ENCODE assay signal across 11 cellular contexts in genomic region chr1:226646026-226646869, GRCh38.
A peak's percentile ranks its signal among the peaks of the same experiment; 100 is the strongest.
DNase-seq lines count a peak whose midpoint lies in the region; ATAC-seq and TF ChIP-seq lines count a peak whose summit lies in the region.
"Had no signal": no experiment of that assay in that cellular context is flagged by ENCODE, and none has a peak within 500 bp of the region (broad histone marks: within the 10 kb centered on the region; RNA-seq: fewer than 3 reads in every experiment).

No MANE protein-coding gene starts in this region.

- H3K4me3 ChIP-seq in stomach smooth muscle (ENCODE audit: low read length in 2 of 2): no peak overlapping the region
- no peak overlapping the region for H3K4me3 ChIP-seq in body of pancreas

- no peak for TF ChIP-seq POLR2A in body of pancreas (IDR thresholded peaks at IDR 0.05)

- intact Hi-C loops in body of pancreas (cut with DNase I): no loop called here

- no peaks in the 10 kb centered on the region for H3K9me3 Mint-ChIP-seq in activated naive CD8-positive, alpha-beta T cell (ENCODE audit: low read depth)
- no peaks in the 10 kb centered on the region for H3K9me3 Mint-ChIP-seq in immature natural killer cell

- peak overlapping the region; percentile 70 for H3K27ac ChIP-seq in stomach smooth muscle (ENCODE audit: low read length)
- H3K27ac ChIP-seq in body of pancreas: no peak overlapping the region

- H3K27me3 ChIP-seq in stomach smooth muscle (ENCODE audit: control insufficient read depth in 1 of 2, insufficient read depth in 2 of 2, low read length in 2 of 2) (no peaks in the 10 kb centered on the region), body of pancreas (no peaks in the 10 kb centered on the region)

- H3K4me1 ChIP-seq in stomach smooth muscle (ENCODE audit: control insufficient read depth, insufficient read depth, low read length) (peaks cover 62% of the 10 kb centered on the region), body of pancreas (no peaks in the 10 kb centered on the region)

- peak overlapping the region; percentile 52 for H3K4me3 Mint-ChIP-seq in activated naive CD8-positive, alpha-beta T cell
- H3K4me3 Mint-ChIP-seq in immature natural killer cell: no peak overlapping the region
- H3K4me3 Mint-ChIP-seq: activated CD8-positive, alpha-beta memory T cell treated with anti-CD3 and anti-CD28 coated beads, Interleukin-2, amount 10 ng/mL, durations not matched to agents 7 days and 5 days had no signal

- H3K9ac ChIP-seq in stomach smooth muscle (ENCODE audit: low read length in 2 of 2): peak overlapping the region; percentile 5

- H3K36me3 ChIP-seq in stomach smooth muscle (ENCODE audit: control insufficient read depth in 2 of 2, insufficient read depth in 2 of 2, low read length in 2 of 2): peaks cover 34 to 42% of the 10 kb centered on the region in 2 donors
- H3K36me3 ChIP-seq in body of pancreas (replicated peaks in 1 of 2; ENCODE audit: insufficient read depth in 1 of 2, low read depth in 2 of 2): peaks cover 0 to 4% of the 10 kb centered on the region in 2 donors

- peak; percentile 25 for DNase-seq in activated T-cell treated with anti-CD3 and anti-CD28 coated beads, Interleukin-2, amount 50 U/mL, for 1 hour
- DNase-seq in activated T-cell treated with anti-CD3 and anti-CD28 coated beads for 4 hours: no peak
- no peak for DNase-seq in immature natural killer cell
- no peak for DNase-seq in body of pancreas
- no peak for DNase-seq in activated CD4-positive, alpha-beta T cell treated with anti-CD3 and anti-CD28 coated beads, Interleukin-2, amount 50 U/mL, for 4 hours
- no peak for DNase-seq in AG20443 (ENCODE audit: low spot score)
- DNase-seq: activated CD8-positive, alpha-beta memory T cell treated with anti-CD3 and anti-CD28 coated beads, Interleukin-2, amount 10 ng/mL, durations not matched to agents 7 days and 5 days; effector CD8-positive, alpha-beta T cell; NCI-H187 had no signal

- ATAC-seq in body of pancreas: no peak

- H3K4me1 Mint-ChIP-seq in activated naive CD8-positive, alpha-beta T cell (ENCODE audit: low read depth): peaks cover 68% of the 10 kb centered on the region
- H3K4me1 Mint-ChIP-seq in immature natural killer cell: peaks cover 33 to 63% of the 10 kb centered on the region in 2 donors

- no peaks in the 10 kb centered on the region for H3K27me3 Mint-ChIP-seq in activated naive CD8-positive, alpha-beta T cell
- H3K27me3 Mint-ChIP-seq in immature natural killer cell (ENCODE audit: low read depth in 3 of 3): peaks cover 0 to 6% (median 2%) of the 10 kb centered on the region in 3 donors
- H3K27me3 Mint-ChIP-seq: activated CD8-positive, alpha-beta memory T cell treated with anti-CD3 and anti-CD28 coated beads, Interleukin-2, amount 10 ng/mL, durations not matched to agents 7 days and 5 days had no signal

- H3K9me3 ChIP-seq in stomach smooth muscle (ENCODE audit: control insufficient read depth in 2 of 2, low read length in 2 of 2) (no peaks in the 10 kb centered on the region), body of pancreas (no peaks in the 10 kb centered on the region)

- peaks cover 10% of the 10 kb centered on the region for H3K36me3 Mint-ChIP-seq in activated naive CD8-positive, alpha-beta T cell
- H3K36me3 Mint-ChIP-seq in immature natural killer cell: peaks cover 0 to 24% (median 5%) of the 10 kb centered on the region in 3 donors

- peak overlapping the region; percentile 86 for H3K27ac Mint-ChIP-seq in activated naive CD8-positive, alpha-beta T cell
- H3K27ac Mint-ChIP-seq in immature natural killer cell: peak overlapping the region; percentile 65 to 85 (median 76)
- H3K27ac Mint-ChIP-seq: activated CD8-positive, alpha-beta memory T cell treated with anti-CD3 and anti-CD28 coated beads, Interleukin-2, amount 10 ng/mL, durations not matched to agents 7 days and 5 days had no signal

- 87 to 93% methylated on average over 16 to 18 of the region's 18 CpGs for WGBS in body of pancreas, 2 donors

- TF ChIP-seq CTCF in body of pancreas (IDR thresholded peaks at IDR 0.05): no peak
